In genomic region chr1:166974647-166975345, GRCh38 we compare ENCODE assay signal across 9 cellular contexts. TPM values are rescaled to one million over a fixed set of nuclear protein-coding genes. Genes with fewer than 3 reads are reported as not detected.
DNase-seq lines count a peak whose midpoint lies in the region; ATAC-seq and TF ChIP-seq lines count a peak whose summit lies in the region.
"Had no signal": no experiment of that assay in that cellular context is flagged by ENCODE, and none has a peak within 500 bp of the region (broad histone marks: within the 10 kb centered on the region; RNA-seq: fewer than 3 reads in every experiment).

No MANE protein-coding gene starts in this region.

- H3K9me3 ChIP-seq in sigmoid colon (no peaks in the 10 kb centered on the region), adrenal gland (replicated peaks in 1 of 3) (no peaks in the 10 kb centered on the region)
- H3K9me3 ChIP-seq: mucosa of descending colon had no signal

- H3K36me3 ChIP-seq in BJ (ENCODE audit: control insufficient read depth, insufficient read depth, low read length) (no peaks in the 10 kb centered on the region), sigmoid colon (no peaks in the 10 kb centered on the region), adrenal gland (replicated peaks in 1 of 2) (no peaks in the 10 kb centered on the region)

- intact Hi-C loops in sigmoid colon (cut with DNase I) = loop anchor here (2.0 to 5.0 kb wide), 5 partner anchors 52 to 1277 kb away; partner anchors contain the start of gene ALDH9A1
- intact Hi-C loops in adrenal gland (cut with DNase I) = no loop called here

- H3K4me1 ChIP-seq in sigmoid colon (peaks cover 0 to 26% (median 15%) of the 10 kb centered on the region in 4 donors), adrenal gland (replicated peaks in 1 of 2) (peaks cover 0 to 5% of the 10 kb centered on the region in 2 donors)

- TF ChIP-seq POLR2A in sigmoid colon (IDR thresholded peaks at IDR 0.05) = no peak
- TF ChIP-seq POLR2A in adrenal gland (IDR thresholded peaks at IDR 0.05) = no peak

- H3K27me3 ChIP-seq in BJ (ENCODE audit: control insufficient read depth, insufficient read depth, low read length) (peaks cover 18% of the 10 kb centered on the region), sigmoid colon (no peaks in the 10 kb centered on the region), adrenal gland (peaks cover 24% of the 10 kb centered on the region)

- POLR2A ChIA-PET in BJ (lab: Charles Lee) = no interaction called here

- H3K27ac ChIP-seq in sigmoid colon (peak overlapping the region; percentile 40 to 85 (median 68)), adrenal gland (no peak overlapping the region)

- TF ChIP-seq EP300 in sigmoid colon (IDR thresholded peaks at IDR 0.05) = no peak

- ATAC-seq in HG02588 (IDR thresholded peaks at IDR 0.05; ENCODE audit: unreplicated experiment) (peak; percentile 3), HG02763 (IDR thresholded peaks at IDR 0.05; ENCODE audit: unreplicated experiment) (no peak)

- CTCF ChIA-PET in BJ (lab: Yijun Ruan, JAX) = interaction anchor here (1.2 to 1.4 kb wide), 2 partner anchors 19 to 64 kb away, joined by 3 to 5 read pairs; no protein-coding TSS in a partner anchor

- DNase-seq in BJ (ENCODE audit: low read depth) (no peak), fibroblast of mammary gland (ENCODE audit: low read depth) (no peak), sigmoid colon (no peak), adrenal gland (no peak), OCI-M1 (lab: John Stamatoyannopoulos, UW) (no peak)
- peak; percentile 56 to 63 for DNase-seq in activated CD4-positive, alpha-beta T cell treated with anti-CD3 and anti-CD28 coated beads, Interleukin-2, amount 50 U/mL, for 48 hours

- WGBS in sigmoid colon, 2 donors = 1% methylated on average over 17 of the region's 17 CpGs
- 1 to 3% (median 2%) methylated on average over 17 of the region's 17 CpGs for WGBS in adrenal gland, 4 donors

- H3K4me3 ChIP-seq in BJ (ENCODE audit: low read depth, low read length) (peak overlapping the region; percentile 35), fibroblast of mammary gland (ENCODE audit: control insufficient read depth, low read depth, low read length) (peak overlapping the region; percentile 36), sigmoid colon (peak overlapping the region; percentile 42 to 86 (median 77)), adrenal gland (peak overlapping the region in 1 of 4 donors; percentile 94)

- no peak for TF ChIP-seq CTCF in BJ (IDR thresholded peaks at IDR 0.05; ENCODE audit: insufficient read depth, low read depth, low read length)
- TF ChIP-seq CTCF in fibroblast of mammary gland (conservative IDR thresholded peaks at IDR 0.05; ENCODE audit: control insufficient read depth, insufficient read depth, low read depth, low read length) = no peak
- no peak for TF ChIP-seq CTCF in sigmoid colon (IDR thresholded peaks at IDR 0.05)
- no peak for TF ChIP-seq CTCF in adrenal gland (IDR thresholded peaks at IDR 0.05)

RNA-seq across cellular contexts. Expression of gene ILDR2, which starts 0.5 kb away (rescaled TPM):
- polyA plus RNA-seq in BJ (2011; rRNA removed) = 0.01 TPM in 1 of 2 replicates, not detected in the other
- polyA minus RNA-seq in BJ (2011; rRNA and poly(A)+ RNA removed) = 0.47 TPM in 1 of 2 replicates, not detected in the other
- 10 to 100 TPM in 1 of 4 donors, 1 to 10 TPM in 3; 7.1 to 15.8 (median 8.4) TPM for total RNA-seq in sigmoid colon
- under 1 TPM in 1 of 3 donors, not detected in 2; 0.42 TPM for polyA plus RNA-seq in sigmoid colon
- total RNA-seq in adrenal gland = 1 to 10 TPM in 1 of 8 donors, under 1 TPM in 5, not detected in 2; 0.07 to 1.1 (median 0.42) TPM
- under 1 TPM; 0.07 to 0.24 (median 0.08) TPM for polyA plus RNA-seq in adrenal gland

RNA-seq across cellular contexts. Expression of gene MAEL, which starts 14.3 kb away (rescaled TPM):
- polyA plus RNA-seq in BJ (2011; rRNA removed) (not detected in 2 replicates), sigmoid colon (1 to 10 TPM in 1 of 3 donors, under 1 TPM in 1, not detected in 1; 0.07 to 1.2 TPM), adrenal gland (under 1 TPM in 1 of 3 donors, not detected in 2; 0.17 TPM)
- polyA minus RNA-seq in BJ (2011; rRNA and poly(A)+ RNA removed) = not detected in 2 replicates
- total RNA-seq in sigmoid colon (1 to 10 TPM in 3 of 4 donors, under 1 TPM in 1; 0.33 to 1.6 (median 1.1) TPM), adrenal gland (not detected)

Comparison
In these comparisons a context has a peak if more than half of its experiments do, and no peak if none do; other contexts are left out.
1. DNase-seq: peak in activated CD4-positive, alpha-beta T cell treated with anti-CD3 and anti-CD28 coated beads, Interleukin-2, amount 50 U/mL, for 48 hours (2 of 2); none in BJ (single experiment), fibroblast of mammary gland (single experiment), sigmoid colon (single experiment), adrenal gland (0 of 7) and OCI-M1 (single experiment).
2. H3K27ac ChIP-seq: peak in sigmoid colon (4 of 4); none in adrenal gland (0 of 5).